In the genomic region with DNA sequence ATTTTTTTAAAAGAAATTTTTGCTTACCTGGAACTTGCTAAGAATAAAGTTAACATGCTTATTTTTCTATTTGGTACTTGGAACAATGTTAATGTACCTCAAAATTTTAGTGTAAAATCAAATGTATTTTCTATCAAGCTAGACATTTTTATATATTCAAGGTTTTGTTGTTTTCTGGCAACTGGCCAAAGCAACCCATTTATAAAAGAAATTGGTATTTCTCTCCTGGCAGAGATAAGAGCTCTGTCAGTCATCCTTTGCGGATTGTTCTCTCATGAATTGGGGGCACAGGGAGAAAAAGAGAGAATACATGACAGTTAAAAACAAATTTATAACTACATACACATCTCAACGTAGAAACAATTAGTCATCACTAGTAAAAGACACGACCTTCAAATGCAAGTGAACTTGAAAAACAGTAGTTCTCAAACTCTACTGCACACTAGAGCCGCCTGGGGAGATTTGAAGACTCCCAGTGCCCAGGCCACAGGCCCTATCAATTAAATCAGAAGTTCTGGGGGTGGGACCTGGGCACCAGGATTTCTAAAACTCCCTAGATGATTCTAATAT, we compare ENCODE assay signal across 15 cellular contexts.
A peak's percentile ranks its signal among the peaks of the same experiment; 100 is the strongest.
DNase-seq lines count a peak whose midpoint lies in the region; ATAC-seq and TF ChIP-seq lines count a peak whose summit lies in the region.
"Had no signal": no experiment of that assay in that cellular context is flagged by ENCODE, and none has a peak within 500 bp of the region (broad histone marks: within the 10 kb centered on the region; RNA-seq: fewer than 3 reads in every experiment).

No MANE protein-coding gene starts in this region.

- H3K27me3 ChIP-seq in A673 (replicated peaks; ENCODE audit: insufficient read depth, low read depth, low read length, poor library complexity): no peaks in the 10 kb centered on the region

- intact Hi-C loops in A673 (cut with micrococcal nuclease; ENCODE audit: unreplicated experiment): no loop called here

- CTCF ChIA-PET in A673 (lab: Charles Lee): no interaction called here

- peak overlapping the region; percentile 18 for H3K27ac ChIP-seq in A673 (ENCODE audit: low read depth, low read length, poor library complexity, severe bottlenecking)

- DNase-seq in NCI-H2227 (lab: John Stamatoyannopoulos, UW; ENCODE audit: unreplicated experiment): peak; percentile 58
- DNase-seq in NCI-H2227 treated with DMSO at 0.1 percent for 48 hours (lab: John Stamatoyannopoulos, UW): no peak
- no peak for DNase-seq in A673 (ENCODE audit: low spot score)
- DNase-seq in NCI-H1105 treated with DMSO at 0.1 percent for 48 hours (lab: John Stamatoyannopoulos, UW): peak; percentile 21
- peak; percentile 25 for DNase-seq in fibroblast of mammary gland (ENCODE audit: low read depth)
- DNase-seq in activated naive CD4-positive, alpha-beta T cell (lab: John Stamatoyannopoulos, UW): no peak
- DNase-seq: CD4-positive, alpha-beta memory T cell; EL; H9; IMR-90; NCI-H1694 treated with DMSO at 0.1 percent for 48 hours; NCI-H2171; T-cell had no signal

- POLR2A ChIA-PET in A673 (lab: Charles Lee; ENCODE audit: low non-redundant PET): no interaction called here

- peaks cover 71% of the 10 kb centered on the region for H3K4me1 ChIP-seq in A673 (ENCODE audit: insufficient read depth, low read length, poor library complexity, severe bottlenecking)

- ATAC-seq in esophagus mucosa (no peak), HG03108 (IDR thresholded peaks at IDR 0.05; ENCODE audit: unreplicated experiment) (no peak)
- ATAC-seq: T-cell had no signal

- no peaks in the 10 kb centered on the region for H3K36me3 ChIP-seq in A673 (ENCODE audit: insufficient read depth, low read length, poor library complexity, severe bottlenecking)

- no TSS peak for BruUV-seq in A673 (replicated peaks; lab: Mats Ljungman, UMichigan)

- no peaks in the 10 kb centered on the region for H3K9me3 ChIP-seq in A673 (ENCODE audit: low read depth, low read length, poor library complexity, severe bottlenecking)

- no peak for TF ChIP-seq CTCF in A673 (conservative IDR thresholded peaks at IDR 0.05; ENCODE audit: low read depth, low read length)
- TF ChIP-seq CTCF in fibroblast of mammary gland (conservative IDR thresholded peaks at IDR 0.05; ENCODE audit: control insufficient read depth, insufficient read depth, low read depth, low read length): no peak

- no peak overlapping the region for H3K4me3 ChIP-seq in A673 (ENCODE audit: low read depth, low read length, poor library complexity, severe bottlenecking)
- no peak overlapping the region for H3K4me3 ChIP-seq in fibroblast of mammary gland (ENCODE audit: control insufficient read depth, low read depth, low read length)

Comparison
In these comparisons a context has a peak if more than half of its experiments do, and no peak if none do; other contexts are left out.
1. DNase-seq: peak in NCI-H2227 (single experiment), NCI-H1105 treated with DMSO at 0.1 percent for 48 hours (single experiment) and fibroblast of mammary gland (single experiment); none in NCI-H2227 treated with DMSO at 0.1 percent for 48 hours (single experiment), A673 (single experiment) and activated naive CD4-positive, alpha-beta T cell (0 of 4).